1 cellular context compared by ENCODE assay signal in the genomic region with DNA sequence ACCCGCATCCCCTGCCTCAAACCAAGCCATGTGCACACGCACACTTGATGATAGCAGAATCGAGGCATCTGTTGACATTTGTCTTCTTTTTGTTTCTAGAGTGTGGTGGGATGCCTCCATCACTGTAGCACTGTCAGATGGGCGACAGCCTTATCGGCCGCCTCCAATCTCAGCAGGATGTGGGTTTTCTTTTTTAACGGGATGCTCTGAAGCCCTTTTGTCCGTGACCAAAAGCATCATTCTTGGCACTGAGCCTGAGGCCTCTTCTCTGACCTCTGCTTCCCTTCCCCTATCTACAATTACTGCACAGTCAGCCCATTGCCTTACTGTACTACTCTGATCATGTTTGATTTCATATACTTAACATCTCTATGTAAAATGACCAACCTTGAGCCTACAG.
TF ChIP-seq lines count a peak whose summit lies in the region.

No MANE protein-coding gene starts in this region.

TF ChIP-seq in endothelial cell of umbilical vein, 7 proteins besides CTCF, POLR2A, EP300 and RAD21:
- TF ChIP-seq POLR2AphosphoS5 (IDR thresholded peaks at IDR 0.05; ENCODE audit: insufficient read depth, low read depth, low read length) (peak; percentile 29), FOS (IDR thresholded peaks at IDR 0.05; ENCODE audit: borderline replicate concordance, insufficient read depth, low read length) (no peak), GATA2 (IDR thresholded peaks at IDR 0.05; ENCODE audit: insufficient read depth, insufficient read length, low read depth, low read length) (peak; percentile 49)
